In genomic region chr17:4485676-4486646, GRCh38 we compare ENCODE assay signal across 12 cellular contexts. TPM values are rescaled to one million over a fixed set of nuclear protein-coding genes. Genes with fewer than 3 reads are reported as not detected.
DNase-seq lines count a peak whose midpoint lies in the region; ATAC-seq and TF ChIP-seq lines count a peak whose summit lies in the region.
"Had no signal": no experiment of that assay in that cellular context is flagged by ENCODE, and none has a peak within 500 bp of the region (broad histone marks: within the 10 kb centered on the region; RNA-seq: fewer than 3 reads in every experiment).

No MANE protein-coding gene starts in this region.

- peak overlapping the region; percentile 86 for H3K4me3 Mint-ChIP-seq in activated CD4-positive, alpha-beta T cell treated with anti-CD3 and anti-CD28 coated beads, Interleukin-2, amount 10 ng/mL, durations not matched to agents 24 days and 14 days
- H3K4me3 Mint-ChIP-seq in activated naive CD8-positive, alpha-beta T cell treated with anti-CD3 and anti-CD28 coated beads, Interleukin-2, amount 10 ng/mL, durations not matched to agents 7 days and 5 days, result peak overlapping the region; percentile 86

- no peaks in the 10 kb centered on the region for H3K27me3 Mint-ChIP-seq in activated CD4-positive, alpha-beta T cell treated with anti-CD3 and anti-CD28 coated beads, Interleukin-2, amount 10 ng/mL, durations not matched to agents 24 days and 14 days
- no peaks in the 10 kb centered on the region for H3K27me3 Mint-ChIP-seq in activated naive CD8-positive, alpha-beta T cell treated with anti-CD3 and anti-CD28 coated beads, Interleukin-2, amount 10 ng/mL, durations not matched to agents 7 days and 5 days

- no peak for TF ChIP-seq CTCF in sigmoid colon (IDR thresholded peaks at IDR 0.05)

- TF ChIP-seq POLR2A in sigmoid colon (IDR thresholded peaks at IDR 0.05), result no peak

- peak overlapping the region; percentile 45; the same call in 1 of the 2 replicates for H3K9ac ChIP-seq in BLaER1

- peak overlapping the region; percentile 79 for H3K27ac Mint-ChIP-seq in activated CD4-positive, alpha-beta T cell treated with anti-CD3 and anti-CD28 coated beads, Interleukin-2, amount 10 ng/mL, durations not matched to agents 24 days and 14 days
- peak overlapping the region; percentile 90 for H3K27ac Mint-ChIP-seq in activated naive CD8-positive, alpha-beta T cell treated with anti-CD3 and anti-CD28 coated beads, Interleukin-2, amount 10 ng/mL, durations not matched to agents 7 days and 5 days

- peak overlapping the region; percentile 85 for H3K4me2 ChIP-seq in BLaER1

- intact Hi-C loops in activated CD4-positive, alpha-beta T cell treated with anti-CD3 and anti-CD28 coated beads, Interleukin-2, amount 10 ng/mL, durations not matched to agents 24 days and 14 days (cut with micrococcal nuclease), result no loop called here
- intact Hi-C loops in sigmoid colon (cut with DNase I), result no loop called here

- peaks cover 1% of the 10 kb centered on the region for H3K36me3 Mint-ChIP-seq in activated CD4-positive, alpha-beta T cell treated with anti-CD3 and anti-CD28 coated beads, Interleukin-2, amount 10 ng/mL, durations not matched to agents 24 days and 14 days (ENCODE audit: low read depth)
- peaks cover 10% of the 10 kb centered on the region for H3K36me3 Mint-ChIP-seq in activated naive CD8-positive, alpha-beta T cell treated with anti-CD3 and anti-CD28 coated beads, Interleukin-2, amount 10 ng/mL, durations not matched to agents 7 days and 5 days

- H3K4me3 ChIP-seq in BLaER1, result peak overlapping the region; percentile 46; the same call in 1 of the 2 replicates
- no peak overlapping the region for H3K4me3 ChIP-seq in sigmoid colon

- peak; percentile 85 for DNase-seq in activated CD4-positive, alpha-beta T cell treated with anti-CD3 and anti-CD28 coated beads, Interleukin-2, amount 10 ng/mL, durations not matched to agents 24 days and 14 days
- peak; percentile 69 for DNase-seq in activated naive CD8-positive, alpha-beta T cell treated with anti-CD3 and anti-CD28 coated beads, Interleukin-2, amount 10 ng/mL, durations not matched to agents 7 days and 5 days
- peak; percentile 34 to 50 for DNase-seq in stimulated activated CD4-positive, alpha-beta T cell treated with anti-CD3 and anti-CD28 coated beads, Interleukin-1b, Interleukin-23, amount 100 ng/mL, for 4 hours (ENCODE audit: low read depth in 2 of 2)
- DNase-seq in NCI-H510A (lab: John Stamatoyannopoulos, UW) (no peak), sigmoid colon (no peak)
- DNase-seq: esophagus squamous epithelium; KBM-7; NK-92 treated with Interleukin-12 subunit alpha and Interleukin-12 subunit beta, amount 100 ng/mL, for 24 hours had no signal

- H4K20me1 ChIP-seq in BLaER1, result no peaks in the 10 kb centered on the region

- no peak for TF ChIP-seq EP300 in sigmoid colon (IDR thresholded peaks at IDR 0.05)

- no peaks in the 10 kb centered on the region for H3K9me3 ChIP-seq in BLaER1
- H3K9me3 ChIP-seq in sigmoid colon, result no peaks in the 10 kb centered on the region
- H3K9me3 ChIP-seq: esophagus squamous epithelium had no signal

- 69 to 90% methylated on average over 31 of the region's 31 CpGs for WGBS in sigmoid colon, 2 donors

- no peaks in the 10 kb centered on the region for H3K9me3 Mint-ChIP-seq in activated CD4-positive, alpha-beta T cell treated with anti-CD3 and anti-CD28 coated beads, Interleukin-2, amount 10 ng/mL, durations not matched to agents 24 days and 14 days
- H3K9me3 Mint-ChIP-seq in activated naive CD8-positive, alpha-beta T cell treated with anti-CD3 and anti-CD28 coated beads, Interleukin-2, amount 10 ng/mL, durations not matched to agents 7 days and 5 days, result no peaks in the 10 kb centered on the region

- peaks cover 78% of the 10 kb centered on the region for H3K4me1 ChIP-seq in BLaER1
- no peaks in the 10 kb centered on the region for H3K4me1 ChIP-seq in sigmoid colon

- H3K36me3 ChIP-seq in BLaER1, result no peaks in the 10 kb centered on the region
- H3K36me3 ChIP-seq in sigmoid colon, result no peaks in the 10 kb centered on the region
- H3K36me3 ChIP-seq: esophagus squamous epithelium had no signal

- peak; percentile 91 for ATAC-seq in activated naive CD8-positive, alpha-beta T cell treated with anti-CD3 and anti-CD28 coated beads, Interleukin-2, amount 10 ng/mL, durations not matched to agents 7 days and 5 days (ENCODE audit: low read depth)
- ATAC-seq in GM18502 (IDR thresholded peaks at IDR 0.05; ENCODE audit: poor library complexity, unreplicated experiment), result no peak
- ATAC-seq in HG03439 (IDR thresholded peaks at IDR 0.05; ENCODE audit: unreplicated experiment), result no peak

- no peaks in the 10 kb centered on the region for H3K27me3 ChIP-seq in BLaER1
- H3K27me3 ChIP-seq in sigmoid colon, result no peaks in the 10 kb centered on the region
- H3K27me3 ChIP-seq: esophagus squamous epithelium had no signal

- H3K27ac ChIP-seq in BLaER1, result peak overlapping the region; percentile 20; the same call in 1 of the 2 replicates
- no peak overlapping the region for H3K27ac ChIP-seq in sigmoid colon

- peaks cover 27% of the 10 kb centered on the region for H3K4me1 Mint-ChIP-seq in activated CD4-positive, alpha-beta T cell treated with anti-CD3 and anti-CD28 coated beads, Interleukin-2, amount 10 ng/mL, durations not matched to agents 24 days and 14 days
- H3K4me1 Mint-ChIP-seq in activated naive CD8-positive, alpha-beta T cell treated with anti-CD3 and anti-CD28 coated beads, Interleukin-2, amount 10 ng/mL, durations not matched to agents 7 days and 5 days, result peaks cover 38% of the 10 kb centered on the region

- POLR2A ChIA-PET in activated naive CD8-positive, alpha-beta T cell treated with anti-CD3 and anti-CD28 coated beads, Interleukin-2, amount 10 ng/mL, durations not matched to agents 7 days and 5 days (lab: Charles Lee), result interaction anchor here (0.6 to 2.9 kb wide), 9 partner anchors 10 to 69 kb away, joined by 3 to 19 read pairs (median 7); partner anchors contain the start of genes MYBBP1A, SPNS2 and SPNS3

RNA-seq across cellular contexts. Expression of gene SPNS2, which starts 12.7 kb away (rescaled TPM):
- total RNA-seq in activated CD4-positive, alpha-beta T cell treated with anti-CD3 and anti-CD28 coated beads, Interleukin-2, amount 10 ng/mL, durations not matched to agents 24 days and 14 days, result 0.17 and 0.28 TPM in 2 replicates
- 1 to 10 TPM; 6.7 to 6.9 TPM for total RNA-seq in activated naive CD8-positive, alpha-beta T cell treated with anti-CD3 and anti-CD28 coated beads, Interleukin-2, amount 10 ng/mL, durations not matched to agents 7 days and 5 days
- total RNA-seq in sigmoid colon, result 10 to 100 TPM in 1 of 4 donors, 1 to 10 TPM in 3; 5.3 to 10.8 (median 8.3) TPM
- polyA plus RNA-seq in sigmoid colon, result 10 to 100 TPM in 2 of 3 donors, 1 to 10 TPM in 1; 6.6 to 40.5 (median 12.0) TPM
- polyA plus RNA-seq: AG04450 had no signal

RNA-seq across cellular contexts. Expression of gene SPNS3, which starts 52.2 kb away (rescaled TPM):
- total RNA-seq in activated CD4-positive, alpha-beta T cell treated with anti-CD3 and anti-CD28 coated beads, Interleukin-2, amount 10 ng/mL, durations not matched to agents 24 days and 14 days, result 1.3 and 1.9 TPM in 2 replicates
- 10 to 100 TPM; 26.5 to 32.9 TPM for total RNA-seq in activated naive CD8-positive, alpha-beta T cell treated with anti-CD3 and anti-CD28 coated beads, Interleukin-2, amount 10 ng/mL, durations not matched to agents 7 days and 5 days
- not detected for total RNA-seq in sigmoid colon
- polyA plus RNA-seq in sigmoid colon, result 1 to 10 TPM in 1 of 3 donors, not detected in 2; 1.6 TPM
- polyA plus RNA-seq: AG04450 had no signal

Comparison
In these comparisons a context has a peak if more than half of its experiments do, and no peak if none do; other contexts are left out.
1. DNase-seq: peak in activated CD4-positive, alpha-beta T cell treated with anti-CD3 and anti-CD28 coated beads, Interleukin-2, amount 10 ng/mL, durations not matched to agents 24 days and 14 days (single experiment), activated naive CD8-positive, alpha-beta T cell treated with anti-CD3 and anti-CD28 coated beads, Interleukin-2, amount 10 ng/mL, durations not matched to agents 7 days and 5 days (single experiment) and stimulated activated CD4-positive, alpha-beta T cell treated with anti-CD3 and anti-CD28 coated beads, Interleukin-1b, Interleukin-23, amount 100 ng/mL, for 4 hours (2 of 2); none in NCI-H510A (single experiment) and sigmoid colon (single experiment).